ENCODE assay signal across 8 cellular contexts in the genomic region with DNA sequence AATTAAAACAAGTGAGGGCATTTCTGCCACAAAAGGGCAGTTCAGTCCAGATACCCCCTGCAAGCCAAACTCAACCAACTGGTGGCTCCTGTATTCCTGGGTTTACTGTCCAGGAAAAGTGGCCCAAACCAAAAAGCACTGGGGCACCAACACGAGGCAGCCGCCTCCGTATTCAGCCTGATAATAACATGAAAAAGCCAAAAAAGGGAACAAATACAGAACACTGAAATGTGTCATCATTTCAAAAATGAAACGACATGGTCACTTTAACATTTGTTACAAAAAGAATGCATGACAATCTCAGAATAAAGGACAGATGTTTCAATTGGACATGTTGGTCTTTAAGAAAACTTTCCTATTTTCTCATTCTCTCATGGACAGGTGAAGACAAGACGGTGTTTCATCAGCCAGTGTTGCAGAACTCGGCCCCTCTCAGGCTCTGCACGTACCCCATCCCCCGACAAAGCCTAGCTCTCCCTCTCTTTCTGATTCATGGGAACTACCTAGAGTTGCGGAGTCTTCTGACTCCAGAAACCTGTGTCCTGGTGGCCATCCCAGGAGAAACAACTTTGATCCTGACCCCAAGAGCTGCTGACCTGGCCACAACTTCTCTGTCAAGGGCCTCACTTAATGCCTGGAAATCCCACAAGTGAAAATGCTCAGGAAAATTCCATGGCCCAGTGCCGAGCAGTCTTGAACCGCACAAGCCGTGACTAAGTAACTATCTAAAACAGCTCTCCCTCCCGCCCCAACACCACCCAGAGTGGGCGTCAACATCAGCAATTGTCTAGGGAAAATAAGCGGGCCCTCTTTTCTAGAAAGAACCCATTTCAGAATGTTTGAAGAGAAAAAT. TPM values are rescaled to one million over a fixed set of nuclear protein-coding genes. Genes with fewer than 3 reads are reported as not detected.
DNase-seq lines count a peak whose midpoint lies in the region; ATAC-seq and TF ChIP-seq lines count a peak whose summit lies in the region.

No MANE protein-coding gene starts in this region.

- H3K36me3 Mint-ChIP-seq in endothelial cell (ENCODE audit: low read depth, unreplicated experiment): peaks cover 25% of the 10 kb centered on the region
- no peaks in the 10 kb centered on the region for H3K36me3 Mint-ChIP-seq in natural killer cell treated with Interleukin-12 subunit alpha and Interleukin-12 subunit beta and Interleukin-15 and Interleukin-18, amount 100 ng/mL, for 72 hours

- peaks cover 16% of the 10 kb centered on the region for H3K27me3 Mint-ChIP-seq in endothelial cell (ENCODE audit: unreplicated experiment)
- H3K27me3 Mint-ChIP-seq in natural killer cell treated with Interleukin-12 subunit alpha and Interleukin-12 subunit beta and Interleukin-15 and Interleukin-18, amount 100 ng/mL, for 72 hours: no peaks in the 10 kb centered on the region

- DNase-seq in SW480 (ENCODE audit: low spot score): peak; percentile 62
- DNase-seq in endothelial cell (ENCODE audit: low spot score): no peak
- no peak for DNase-seq in natural killer cell treated with Interleukin-12 subunit alpha and Interleukin-12 subunit beta and Interleukin-15 and Interleukin-18, amount 100 ng/mL, for 72 hours (ENCODE audit: low spot score)
- no peak for DNase-seq in NCI-H1092 (lab: John Stamatoyannopoulos, UW)
- DNase-seq in HEK293T (ENCODE audit: extremely low spot score): no peak

- H2AFZ ChIP-seq in ACC112 (ENCODE audit: low read length, unreplicated experiment): no peak overlapping the region

- POLR2A ChIA-PET in HEK293T (lab: Yijun Ruan, JAX): no interaction called here

- ATAC-seq in GM19455 (IDR thresholded peaks at IDR 0.05; ENCODE audit: unreplicated experiment) (peak; percentile 1), GM21526 (IDR thresholded peaks at IDR 0.05; ENCODE audit: low FRiP score, unreplicated experiment) (no peak)
- peak in 1 of 2 donors; percentile 0 for ATAC-seq in natural killer cell treated with Interleukin-12 subunit alpha and Interleukin-12 subunit beta and Interleukin-15 and Interleukin-18, amount 100 ng/mL, for 72 hours

- H3K27ac ChIP-seq in ACC112 (ENCODE audit: low read depth, low read length): peak overlapping the region; percentile 99

- peaks cover 11% of the 10 kb centered on the region; the same call in 1 of the 2 replicates for H3K36me3 ChIP-seq in ACC112 (ENCODE audit: insufficient read depth, low read length)

- H3K79me2 ChIP-seq in ACC112 (ENCODE audit: control insufficient read depth, insufficient read depth, low read length, unreplicated experiment): peaks cover 44% of the 10 kb centered on the region

- H3K9me3 Mint-ChIP-seq in endothelial cell (ENCODE audit: unreplicated experiment): no peaks in the 10 kb centered on the region
- H3K9me3 Mint-ChIP-seq in natural killer cell treated with Interleukin-12 subunit alpha and Interleukin-12 subunit beta and Interleukin-15 and Interleukin-18, amount 100 ng/mL, for 72 hours: no peaks in the 10 kb centered on the region

- TF ChIP-seq CTCF in endothelial cell (IDR thresholded peaks at IDR 0.05; ENCODE audit: unreplicated experiment): no peak

- peaks cover 58% of the 10 kb centered on the region for H3K4me1 ChIP-seq in ACC112 (ENCODE audit: control insufficient read depth, insufficient read depth, low read length, unreplicated experiment)

- peak overlapping the region; percentile 65 for H3K4me3 ChIP-seq in ACC112 (ENCODE audit: low read depth, low read length)

- H3K27ac Mint-ChIP-seq in endothelial cell (ENCODE audit: unreplicated experiment): peak overlapping the region; percentile 34
- H3K27ac Mint-ChIP-seq in natural killer cell treated with Interleukin-12 subunit alpha and Interleukin-12 subunit beta and Interleukin-15 and Interleukin-18, amount 100 ng/mL, for 72 hours: peak overlapping the region; percentile 88 to 92

- H3K4me1 Mint-ChIP-seq in endothelial cell (ENCODE audit: unreplicated experiment): peaks cover 29% of the 10 kb centered on the region
- peaks cover 66 to 67% of the 10 kb centered on the region in 2 donors for H3K4me1 Mint-ChIP-seq in natural killer cell treated with Interleukin-12 subunit alpha and Interleukin-12 subunit beta and Interleukin-15 and Interleukin-18, amount 100 ng/mL, for 72 hours (ENCODE audit: low read depth in 2 of 2)

- CTCF ChIA-PET in HEK293T (lab: Yijun Ruan, JAX): interaction anchor here (0.6 to 1.0 kb wide), 2 partner anchors 11 to 15 kb away, joined by 4 to 6 read pairs; no protein-coding TSS in a partner anchor

- no peak overlapping the region for H3K4me3 Mint-ChIP-seq in endothelial cell (ENCODE audit: unreplicated experiment)
- peak overlapping the region; percentile 85 for H3K4me3 Mint-ChIP-seq in natural killer cell treated with Interleukin-12 subunit alpha and Interleukin-12 subunit beta and Interleukin-15 and Interleukin-18, amount 100 ng/mL, for 72 hours

- H3K27me3 ChIP-seq in ACC112 (ENCODE audit: insufficient read depth, low read length): no peaks in the 10 kb centered on the region

TF ChIP-seq in HEK293T, 16 proteins besides CTCF, POLR2A, EP300 and RAD21:
- TF ChIP-seq LEF1 (IDR thresholded peaks at IDR 0.05; ENCODE audit: borderline replicate concordance): no peak
- no peak for TF ChIP-seq SUZ12 (IDR thresholded peaks at IDR 0.05)
- TF ChIP-seq FOXK2 (IDR thresholded peaks at IDR 0.05): no peak
- no peak for TF ChIP-seq BHLHE40 (IDR thresholded peaks at IDR 0.05; ENCODE audit: borderline replicate concordance)
- no peak for TF ChIP-seq FOXA1 (IDR thresholded peaks at IDR 0.05)

RNA-seq across cellular contexts. Expression of a gene that starts 27.1 kb away (rescaled TPM):
- total RNA-seq in endothelial cell (ENCODE audit: unreplicated experiment): 33.6 TPM
- 100 to 1,000 TPM in 1 of 2 donors, 10 to 100 TPM in 1; 75.6 to 102 TPM for total RNA-seq in natural killer cell treated with Interleukin-12 subunit alpha and Interleukin-12 subunit beta and Interleukin-15 and Interleukin-18, amount 100 ng/mL, for 72 hours

RNA-seq across cellular contexts. Expression of a gene that starts 55.2 kb away (rescaled TPM):
- 0.10 TPM for total RNA-seq in endothelial cell (ENCODE audit: unreplicated experiment)
- total RNA-seq in natural killer cell treated with Interleukin-12 subunit alpha and Interleukin-12 subunit beta and Interleukin-15 and Interleukin-18, amount 100 ng/mL, for 72 hours: not detected
